ENCODE assay signal across 24 cellular contexts in genomic region chr13:101283782-101284181, GRCh38.
A peak's percentile ranks its signal among the peaks of the same experiment; 100 is the strongest.
DNase-seq lines count a peak whose midpoint lies in the region; ATAC-seq and TF ChIP-seq lines count a peak whose summit lies in the region.
"Had no signal": no experiment of that assay in that cellular context is flagged by ENCODE, and none has a peak within 500 bp of the region (broad histone marks: within the 10 kb centered on the region; RNA-seq: fewer than 3 reads in every experiment).

No MANE protein-coding gene starts in this region.

- no peak overlapping the region for H3K4me3 ChIP-seq in epithelial cell of esophagus (ENCODE audit: low read length)
- no peak overlapping the region for H3K4me3 ChIP-seq in dorsolateral prefrontal cortex
- H3K4me3 ChIP-seq: BLaER1, transverse colon had no signal

- peak; percentile 83 for DNase-seq in DMS79 treated with DMSO at 0.1 percent for 48 hours (lab: John Stamatoyannopoulos, UW)
- DNase-seq in NCI-H1105 treated with DMSO at 0.1 percent for 48 hours (lab: John Stamatoyannopoulos, UW): peak; percentile 58
- peak; percentile 44 for DNase-seq in NCI-H345 (lab: John Stamatoyannopoulos, UW)
- peak; percentile 69 for DNase-seq in epithelial cell of esophagus (ENCODE audit: low read depth)
- no peak for DNase-seq in dorsolateral prefrontal cortex
- DNase-seq in retina: no peak
- DNase-seq: activated CD4-positive, alpha-beta T cell treated with anti-CD3 and anti-CD28 coated beads for 48 hours; activated CD8-positive, alpha-beta memory T cell treated with anti-CD3 and anti-CD28 coated beads for 24 hours; activated naive CD4-positive, alpha-beta T cell treated with anti-CD3 and anti-CD28 coated beads, Interleukin-2, amount 50 U/mL, for 16 hours; activated T-cell treated with anti-CD3 and anti-CD28 coated beads for 4 hours; brain microvascular endothelial cell; effector CD4-positive, alpha-beta T cell; GOT3; immature natural killer cell; NCI-H2081 treated with DMSO at 0.1 percent for 48 hours; NCI-H510A treated with DMSO at 0.1 percent for 48 hours; NK-92 treated with Interleukin-12 subunit alpha and Interleukin-12 subunit beta, amount 100 ng/mL, for 24 hours; PC-3; transverse colon had no signal

- intact Hi-C loops in dorsolateral prefrontal cortex (cut with DNase I): no loop called here

- H3K27me3 ChIP-seq in dorsolateral prefrontal cortex: no peaks in the 10 kb centered on the region
- H3K27me3 ChIP-seq: BLaER1, brain microvascular endothelial cell, transverse colon had no signal

- TF ChIP-seq CTCF in epithelial cell of esophagus (IDR thresholded peaks at IDR 0.05; ENCODE audit: insufficient read depth, low read depth, low read length, missing control alignments) (no peak), dorsolateral prefrontal cortex (IDR thresholded peaks at IDR 0.05 in 54 of 56, conservative IDR thresholded peaks at IDR 0.05 in 2 of 56; ENCODE audit: low read depth in 1 of 56, partially characterized antibody in 56 of 56) (no peak)

- no peak for ATAC-seq in GM21786 (IDR thresholded peaks at IDR 0.05; ENCODE audit: unreplicated experiment)
- ATAC-seq: HepG2; left lobe of liver; PC-3; stimulated activated memory B cell treated with anti-CD40 and anti-IgM and Interleukin-4, amounts not matched to agents 10 μg/mL and 1 μg/mL and 100 μg/mL, for 72 hours had no signal

- H3K27ac ChIP-seq in dorsolateral prefrontal cortex: no peak overlapping the region
- H3K27ac ChIP-seq: BLaER1, brain microvascular endothelial cell, transverse colon had no signal

Comparison
In these comparisons a context has a peak if more than half of its experiments do, and no peak if none do; other contexts are left out.
1. DNase-seq: peak in DMS79 treated with DMSO at 0.1 percent for 48 hours (single experiment), NCI-H1105 treated with DMSO at 0.1 percent for 48 hours (single experiment), NCI-H345 (single experiment) and epithelial cell of esophagus (single experiment); none in dorsolateral prefrontal cortex (0 of 10) and retina (single experiment).